ENCODE assay signal across 18 cellular contexts in genomic region chr3:105842449-105842848, GRCh38. TPM values are rescaled to one million over a fixed set of nuclear protein-coding genes. Genes with fewer than 3 reads are reported as not detected.
A peak's percentile ranks its signal among the peaks of the same experiment; 100 is the strongest.
DNase-seq lines count a peak whose midpoint lies in the region; ATAC-seq, FAIRE-seq and TF ChIP-seq lines count a peak whose summit lies in the region.
"Had no signal": no experiment of that assay in that cellular context is flagged by ENCODE, and none has a peak within 500 bp of the region (broad histone marks: within the 10 kb centered on the region; RNA-seq: fewer than 3 reads in every experiment).

No MANE protein-coding gene starts in this region.

- H3K36me3 ChIP-seq in astrocyte (ENCODE audit: insufficient read depth, low read length) (peaks cover 17% of the 10 kb centered on the region), mesodermal cell (ENCODE audit: control insufficient read depth, insufficient read depth, low read length) (peaks cover 13% of the 10 kb centered on the region)

- H2AFZ ChIP-seq in astrocyte (ENCODE audit: low read depth, low read length), result no peak overlapping the region

- 60 to 95% methylated on average over 2 of the region's 3 CpGs for WGBS in mesodermal cell (ENCODE audit: insufficient coverage in 2 of 2), 2 experiments

- no peak overlapping the region for H3K4me3 Mint-ChIP-seq in activated T-cell treated with anti-CD3 and anti-CD28 coated beads, Interleukin-2, amount 50 U/mL, for 72 hours
- no peak overlapping the region for H3K4me3 Mint-ChIP-seq in astrocyte (ENCODE audit: unreplicated experiment)
- H3K4me3 Mint-ChIP-seq: CD4-positive, alpha-beta T cell; HFFc6 had no signal

- peaks cover 64% of the 10 kb centered on the region for H3K4me1 Mint-ChIP-seq in activated T-cell treated with anti-CD3 and anti-CD28 coated beads, Interleukin-2, amount 50 U/mL, for 72 hours (ENCODE audit: low read depth)
- H3K4me1 Mint-ChIP-seq in astrocyte (ENCODE audit: low read depth, unreplicated experiment), result peaks cover 31% of the 10 kb centered on the region

- peak overlapping the region; percentile 7 for H3K27ac Mint-ChIP-seq in activated T-cell treated with anti-CD3 and anti-CD28 coated beads, Interleukin-2, amount 50 U/mL, for 72 hours
- H3K27ac Mint-ChIP-seq in astrocyte (ENCODE audit: unreplicated experiment), result peak overlapping the region; percentile 42
- H3K27ac Mint-ChIP-seq: HFFc6 had no signal

- H3K27ac ChIP-seq in astrocyte (ENCODE audit: low read depth, low read length) (no peak overlapping the region), mesodermal cell (ENCODE audit: low read depth, low read length, severe bottlenecking) (peak overlapping the region; percentile 11)
- H3K27ac ChIP-seq: A549 had no signal

- no peak for FAIRE-seq in astrocyte (lab: Jason Lieb, UNC)
- FAIRE-seq: A549, D721Med, RCC 7860 had no signal

- H3K9me3 Mint-ChIP-seq in activated T-cell treated with anti-CD3 and anti-CD28 coated beads, Interleukin-2, amount 50 U/mL, for 72 hours, result no peaks in the 10 kb centered on the region
- no peaks in the 10 kb centered on the region for H3K9me3 Mint-ChIP-seq in astrocyte (ENCODE audit: unreplicated experiment)
- H3K9me3 Mint-ChIP-seq: CD4-positive, alpha-beta T cell; HFFc6 had no signal

- H3K27me3 ChIP-seq in astrocyte (ENCODE audit: insufficient read depth, low read length), result no peaks in the 10 kb centered on the region

- no peak for DNase-seq in activated T-cell treated with anti-CD3 and anti-CD28 coated beads, Interleukin-2, amount 50 U/mL, for 72 hours
- DNase-seq in activated T-cell treated with anti-CD3 and anti-CD28 coated beads for 4 hours, result no peak
- peak; percentile 33 for DNase-seq in DMS 273 treated with DMSO at 0.1 percent for 48 hours (lab: John Stamatoyannopoulos, UW)
- no peak for DNase-seq in astrocyte (ENCODE audit: low read depth)
- DNase-seq: CD4-positive, alpha-beta T cell; GOT3; HFFc6; MM.1S; NCI-H1105 treated with DMSO at 0.1 percent for 48 hours; NCI-H187 treated with DMSO at 0.1 percent for 48 hours; SHP77 treated with DMSO at 0.1 percent for 48 hours had no signal

- no peaks in the 10 kb centered on the region for H3K27me3 Mint-ChIP-seq in activated T-cell treated with anti-CD3 and anti-CD28 coated beads, Interleukin-2, amount 50 U/mL, for 72 hours (ENCODE audit: low read depth)
- no peaks in the 10 kb centered on the region for H3K27me3 Mint-ChIP-seq in astrocyte (ENCODE audit: low read depth, unreplicated experiment)
- H3K27me3 Mint-ChIP-seq: CD4-positive, alpha-beta T cell had no signal

- H3K9ac ChIP-seq in astrocyte (ENCODE audit: low read length), result no peak overlapping the region

- H3K4me2 ChIP-seq in astrocyte (ENCODE audit: low read length), result no peak overlapping the region
- H3K4me2 ChIP-seq: A549 had no signal

- H3K79me2 ChIP-seq in astrocyte (ENCODE audit: insufficient read depth, low read length), result peaks cover 42% of the 10 kb centered on the region

- H3K9me3 ChIP-seq in astrocyte (ENCODE audit: insufficient read depth, low read depth, low read length) (no peaks in the 10 kb centered on the region), mesodermal cell (ENCODE audit: control insufficient read depth, low read length) (no peaks in the 10 kb centered on the region)
- H3K9me3 ChIP-seq: A549 had no signal

- no peak for TF ChIP-seq CTCF in astrocyte (IDR thresholded peaks at IDR 0.05; ENCODE audit: insufficient read depth, low read depth, low read length)

- H3K4me3 ChIP-seq in astrocyte (ENCODE audit: insufficient read depth, low read depth, low read length) (no peak overlapping the region), mesodermal cell (ENCODE audit: extremely low read depth, insufficient read depth, low read length, poor library complexity, severe bottlenecking) (no peak overlapping the region)
- H3K4me3 ChIP-seq: A549 had no signal

- no peak for ATAC-seq in activated T-cell treated with anti-CD3 and anti-CD28 coated beads, Interleukin-2, amount 50 U/mL, for 72 hours (replicated peaks in 1 of 2)
- ATAC-seq in HG03354 (IDR thresholded peaks at IDR 0.05; ENCODE audit: poor library complexity, severe bottlenecking, unreplicated experiment) (no peak), GM21576 (IDR thresholded peaks at IDR 0.05; ENCODE audit: unreplicated experiment) (no peak), GM19397 (IDR thresholded peaks at IDR 0.05; ENCODE audit: unreplicated experiment) (no peak)
- ATAC-seq: A549 had no signal

- H3K4me1 ChIP-seq in astrocyte (ENCODE audit: insufficient read depth, low read length) (peaks cover 8% of the 10 kb centered on the region), mesodermal cell (ENCODE audit: control insufficient read depth, insufficient read depth, low read length, poor library complexity, severe bottlenecking) (peaks cover 18% of the 10 kb centered on the region)
- H3K4me1 ChIP-seq: A549 had no signal

- peaks cover 3% of the 10 kb centered on the region for H4K20me1 ChIP-seq in astrocyte (ENCODE audit: insufficient read depth, low read length)

- H3K36me3 Mint-ChIP-seq in activated T-cell treated with anti-CD3 and anti-CD28 coated beads, Interleukin-2, amount 50 U/mL, for 72 hours (ENCODE audit: insufficient read depth in 2 of 2), result peaks cover 12 to 38% of the 10 kb centered on the region in 2 donors
- H3K36me3 Mint-ChIP-seq in astrocyte (ENCODE audit: low read depth, unreplicated experiment), result peaks cover 6% of the 10 kb centered on the region

RNA-seq across cellular contexts. Expression of gene CBLB, which starts 26.4 kb away (rescaled TPM):
- total RNA-seq in activated T-cell treated with anti-CD3 and anti-CD28 coated beads, Interleukin-2, amount 50 U/mL, for 72 hours, result 100 to 1,000 TPM; 159 to 191 TPM
- total RNA-seq in astrocyte, result 45.9 and 48.0 TPM in 2 replicates
- 34.5 TPM for polyA plus RNA-seq in mesodermal cell (2013, experiment 1 of 2)
- 32.2 TPM for polyA plus RNA-seq in mesodermal cell (2013, experiment 2 of 2)
